ENCODE assay signal across 8 cellular contexts in genomic region chr3:48695113-48695753, GRCh38. TPM values are rescaled to one million over a fixed set of nuclear protein-coding genes. Genes with fewer than 3 reads are reported as not detected.
DNase-seq lines count a peak whose midpoint lies in the region; ATAC-seq and TF ChIP-seq lines count a peak whose summit lies in the region.

No MANE protein-coding gene starts in this region.

- peak; percentile 55 for DNase-seq in LHCN-M2 (ENCODE audit: low read depth)
- peak in 6 of 10 donors; percentile 41 to 69 (median 52) for DNase-seq in dorsolateral prefrontal cortex
- DNase-seq in left lobe of liver (ENCODE audit: low spot score), result no peak
- DNase-seq in superior temporal gyrus (ENCODE audit: extremely low spot score), result peak; percentile 30
- no peak for DNase-seq in effector CD8-positive, alpha-beta T cell (lab: John Stamatoyannopoulos, UW)
- no peak for DNase-seq in NCI-H2227 (lab: John Stamatoyannopoulos, UW; ENCODE audit: unreplicated experiment)
- DNase-seq in stimulated activated naive CD4-positive, alpha-beta T cell treated with Interleukin-2 at 50 U/mL for 16 hours (lab: John Stamatoyannopoulos, UW), result no peak

- H3K27me3 ChIP-seq in dorsolateral prefrontal cortex, result no peaks in the 10 kb centered on the region

- no peak for TF ChIP-seq CTCF in dorsolateral prefrontal cortex (IDR thresholded peaks at IDR 0.05 in 54 of 56, conservative IDR thresholded peaks at IDR 0.05 in 2 of 56; ENCODE audit: low read depth in 1 of 56, partially characterized antibody in 56 of 56)

- H3K4me3 ChIP-seq in dorsolateral prefrontal cortex, result peak overlapping the region; percentile 10 to 68 (median 47)

- peak overlapping the region; percentile 73 to 97 (median 93) for H3K27ac ChIP-seq in dorsolateral prefrontal cortex

- intact Hi-C loops in dorsolateral prefrontal cortex (cut with DNase I), result no loop called here

- ATAC-seq in left lobe of liver (peak; percentile 5), HG03135 (IDR thresholded peaks at IDR 0.05; ENCODE audit: unreplicated experiment) (no peak)

RNA-seq across cellular contexts. Expression of gene NCKIPSD, which starts 9.5 kb away (rescaled TPM):
- total RNA-seq in LHCN-M2 (2014; rRNA removed), result 29.8 and 37.9 TPM in 2 replicates
- 20.4 TPM for polyA plus RNA-seq in LHCN-M2 (2012)
- total RNA-seq in dorsolateral prefrontal cortex, result 100 to 1,000 TPM in 69 of 120 experiments, 10 to 100 TPM in 51; 66.3 to 147 (median 103) TPM
- 12.0 TPM for total RNA-seq in left lobe of liver

RNA-seq across cellular contexts. Expression of gene IP6K2, which starts 21.8 kb away (rescaled TPM):
- total RNA-seq in LHCN-M2 (2014; rRNA removed) (69.2 and 70.4 TPM in 2 replicates), dorsolateral prefrontal cortex (100 to 1,000 TPM in 31 of 120 experiments, 10 to 100 TPM in 89; 63.9 to 128 (median 92.9) TPM), left lobe of liver (31.1 TPM)
- polyA plus RNA-seq in LHCN-M2 (2012), result 59.9 TPM

RNA-seq across cellular contexts. Expression of gene CELSR3, which starts 32.5 kb away (rescaled TPM):
- 4.3 and 4.5 TPM in 2 replicates for total RNA-seq in LHCN-M2 (2014; rRNA removed)
- 2.6 TPM for polyA plus RNA-seq in LHCN-M2 (2012)
- total RNA-seq in dorsolateral prefrontal cortex, result 10 to 100 TPM; 21.5 to 68.6 (median 39.9) TPM
- 0.45 TPM for total RNA-seq in left lobe of liver

RNA-seq across cellular contexts. Expression of gene SLC26A6, which starts 60.0 kb away (rescaled TPM):
- total RNA-seq in LHCN-M2 (2014; rRNA removed) (19.6 and 32.5 TPM in 2 replicates), dorsolateral prefrontal cortex (10 to 100 TPM in 97 of 120 experiments, 1 to 10 TPM in 23; 5.6 to 28.6 (median 13.1) TPM), left lobe of liver (8.4 TPM)
- 6.9 TPM for polyA plus RNA-seq in LHCN-M2 (2012)

Comparison
In these comparisons a context has a peak if more than half of its experiments do, and no peak if none do; other contexts are left out.
1. DNase-seq: peak in LHCN-M2 (single experiment), dorsolateral prefrontal cortex (6 of 10) and superior temporal gyrus (single experiment); none in left lobe of liver (single experiment), effector CD8-positive, alpha-beta T cell (single experiment), NCI-H2227 (single experiment) and stimulated activated naive CD4-positive, alpha-beta T cell treated with Interleukin-2 at 50 U/mL for 16 hours (single experiment).